ENCODE assay signal across 8 cellular contexts in genomic region chr7:142110098-142110497, GRCh38. TPM values are rescaled to one million over a fixed set of nuclear protein-coding genes. Genes with fewer than 3 reads are reported as not detected.
"Had no signal": no experiment of that assay in that cellular context is flagged by ENCODE, and none has a peak within 500 bp of the region (broad histone marks: within the 10 kb centered on the region; RNA-seq: fewer than 3 reads in every experiment).

No MANE protein-coding gene starts in this region.

- H3K4me3 ChIP-seq: GM23248 had no signal

- H3K36me3 Mint-ChIP-seq: IgD-negative memory B cell had no signal

- H3K4me3 Mint-ChIP-seq: H9, IgD-negative memory B cell had no signal

- H3K9ac ChIP-seq: GM23248 had no signal

- ATAC-seq: HepG2 had no signal

- H3K27ac Mint-ChIP-seq: H9, IgD-negative memory B cell had no signal

- H3K9me3 Mint-ChIP-seq: H9 had no signal

- H3K27me3 Mint-ChIP-seq: IgD-negative memory B cell had no signal

- H3K4me1 Mint-ChIP-seq: IgD-negative memory B cell had no signal

- H3K27ac ChIP-seq: GM23248, HL-60 had no signal

- H2AFZ ChIP-seq: GM23248 had no signal

- DNase-seq: GM23248, GOT3, H9, HCEC 1CT, KBM-7 had no signal

RNA-seq across cellular contexts. Expression of gene MGAM2, which starts 1.4 kb away (rescaled TPM):
- total RNA-seq: GM23248, H9, HepG2 had no signal
- polyA plus RNA-seq: GM23248, IgD-negative memory B cell had no signal
